In genomic region chrX:105210258-105210657, GRCh38 we compare ENCODE assay signal across 25 cellular contexts. TPM values are rescaled to one million over a fixed set of nuclear protein-coding genes. Genes with fewer than 3 reads are reported as not detected.
DNase-seq lines count a peak whose midpoint lies in the region; ATAC-seq and TF ChIP-seq lines count a peak whose summit lies in the region.
"Had no signal": no experiment of that assay in that cellular context is flagged by ENCODE, and none has a peak within 500 bp of the region (broad histone marks: within the 10 kb centered on the region; RNA-seq: fewer than 3 reads in every experiment).

No MANE protein-coding gene starts in this region.

- peaks cover 2% of the 10 kb centered on the region for H3K27me3 Mint-ChIP-seq in endodermal cell (ENCODE audit: insufficient read depth)
- H3K27me3 Mint-ChIP-seq: activated CD4-positive, alpha-beta T cell treated with anti-CD3 and anti-CD28 coated beads, Interleukin-2, amount 10 ng/mL, durations not matched to agents 7 days and 5 days; activated CD8-positive, alpha-beta memory T cell treated with anti-CD3 and anti-CD28 coated beads, Interleukin-2, amount 10 ng/mL, durations not matched to agents 7 days and 5 days; activated naive CD8-positive, alpha-beta T cell; naive thymus-derived CD8-positive, alpha-beta T cell had no signal

- DNase-seq in NCI-H82 (lab: John Stamatoyannopoulos, UW) (peak; percentile 38), NCI-H82 treated with DMSO at 0.1 percent for 48 hours (lab: John Stamatoyannopoulos, UW; ENCODE audit: unreplicated experiment) (no peak), NAMALWA (ENCODE audit: low spot score) (peak; percentile 2), endodermal cell (no peak), psoas muscle (no peak), tibial nerve (ENCODE audit: low spot score in 2 of 2) (no peak), posterior vena cava (ENCODE audit: low spot score) (no peak)
- DNase-seq: activated CD4-positive, alpha-beta T cell treated with anti-CD3 and anti-CD28 coated beads, Interleukin-2, amount 10 ng/mL, durations not matched to agents 7 days and 5 days; activated CD8-positive, alpha-beta memory T cell treated with anti-CD3 and anti-CD28 coated beads, Interleukin-2, amount 10 ng/mL, durations not matched to agents 7 days and 5 days; Caco-2; effector memory CD4-positive, alpha-beta T cell; Kasumi-1; naive thymus-derived CD8-positive, alpha-beta T cell; NCI-H1092 treated with DMSO at 0.1 percent for 48 hours; NCI-H2029 treated with DMSO at 0.1 percent for 48 hours; NCI-H345; sigmoid colon; SJCRH30; T-helper 2 cell had no signal

- intact Hi-C loops in psoas muscle (cut with DNase I) (no loop called here), posterior vena cava (cut with DNase I) (loop anchor here in 1 of 2 donors (5.0 kb wide), 1 partner anchor 1993 kb away; the partner anchor contains the start of gene BEX4)

- TF ChIP-seq CTCF in endodermal cell (conservative IDR thresholded peaks at IDR 0.05) (peak; percentile 48), psoas muscle (IDR thresholded peaks at IDR 0.05) (peak; percentile 4), tibial nerve (IDR thresholded peaks at IDR 0.05) (peak in 1 of 5 experiments; percentile 13)

- H3K4me1 ChIP-seq in endodermal cell (ENCODE audit: control insufficient read depth, insufficient read depth, low read length) (no peaks in the 10 kb centered on the region), psoas muscle (no peaks in the 10 kb centered on the region), tibial nerve (no peaks in the 10 kb centered on the region)
- H3K4me1 ChIP-seq: ascending aorta, Caco-2, parathyroid adenoma, sigmoid colon, SJCRH30 had no signal

- TF ChIP-seq POLR2A in tibial nerve (IDR thresholded peaks at IDR 0.05) = no peak

- no peaks in the 10 kb centered on the region for H3K4me1 Mint-ChIP-seq in endodermal cell
- H3K4me1 Mint-ChIP-seq: activated CD4-positive, alpha-beta T cell treated with anti-CD3 and anti-CD28 coated beads, Interleukin-2, amount 10 ng/mL, durations not matched to agents 7 days and 5 days; activated CD8-positive, alpha-beta memory T cell treated with anti-CD3 and anti-CD28 coated beads, Interleukin-2, amount 10 ng/mL, durations not matched to agents 7 days and 5 days; naive thymus-derived CD8-positive, alpha-beta T cell had no signal

- H3K36me3 Mint-ChIP-seq in endodermal cell (ENCODE audit: low read depth) = no peaks in the 10 kb centered on the region
- H3K36me3 Mint-ChIP-seq: activated CD8-positive, alpha-beta memory T cell treated with anti-CD3 and anti-CD28 coated beads, Interleukin-2, amount 10 ng/mL, durations not matched to agents 7 days and 5 days; activated naive CD8-positive, alpha-beta T cell; naive thymus-derived CD8-positive, alpha-beta T cell had no signal

- H3K27me3 ChIP-seq in endodermal cell (ENCODE audit: control insufficient read depth, insufficient read depth, low read length, poor library complexity, severe bottlenecking) = no peaks in the 10 kb centered on the region
- H3K27me3 ChIP-seq in psoas muscle (ENCODE audit: insufficient read depth in 3 of 3, low read length in 2 of 3) = peaks cover 0 to 18% (median 0%) of the 10 kb centered on the region in 3 donors
- H3K27me3 ChIP-seq in tibial nerve = peaks cover 0 to 21% of the 10 kb centered on the region in 2 donors
- H3K27me3 ChIP-seq: ascending aorta, sigmoid colon, SJCRH30 had no signal

- H3K9me3 ChIP-seq in endodermal cell (ENCODE audit: control insufficient read depth, low read length) = no peaks in the 10 kb centered on the region
- H3K9me3 ChIP-seq in psoas muscle = no peaks in the 10 kb centered on the region
- no peaks in the 10 kb centered on the region for H3K9me3 ChIP-seq in tibial nerve
- H3K9me3 ChIP-seq: ascending aorta, Caco-2, sigmoid colon, SJCRH30 had no signal

- H3K27ac Mint-ChIP-seq in endodermal cell = no peak overlapping the region
- H3K27ac Mint-ChIP-seq: activated CD4-positive, alpha-beta T cell treated with anti-CD3 and anti-CD28 coated beads, Interleukin-2, amount 10 ng/mL, durations not matched to agents 7 days and 5 days; activated CD8-positive, alpha-beta memory T cell treated with anti-CD3 and anti-CD28 coated beads, Interleukin-2, amount 10 ng/mL, durations not matched to agents 7 days and 5 days; activated naive CD8-positive, alpha-beta T cell; naive thymus-derived CD8-positive, alpha-beta T cell had no signal

- H3K36me3 ChIP-seq in endodermal cell (ENCODE audit: control insufficient read depth, insufficient read depth, low read length) = no peaks in the 10 kb centered on the region
- no peaks in the 10 kb centered on the region for H3K36me3 ChIP-seq in psoas muscle (ENCODE audit: insufficient read depth in 1 of 2, low read depth in 1 of 2)
- no peaks in the 10 kb centered on the region for H3K36me3 ChIP-seq in tibial nerve
- H3K36me3 ChIP-seq: ascending aorta, sigmoid colon, SJCRH30 had no signal

- no peak overlapping the region for H3K9ac ChIP-seq in endodermal cell (ENCODE audit: extremely low read depth, low read length, poor library complexity, severe bottlenecking)
- H3K9ac ChIP-seq: parathyroid adenoma had no signal

- WGBS in endodermal cell (ENCODE audit: insufficient coverage in 1 of 2, insufficient read length in 1 of 2), 2 experiments = 90% methylated on average over 2 of the region's 2 CpGs; no CpG with 5 or more reads in 1 of the 2 experiments
- WGBS in psoas muscle, 3 donors = 66 to 94% (median 91%) methylated on average over 2 of the region's 2 CpGs
- WGBS in tibial nerve, 2 donors = 74 to 83% methylated on average over 2 of the region's 2 CpGs

- no peak overlapping the region for H3K4me3 Mint-ChIP-seq in endodermal cell
- H3K4me3 Mint-ChIP-seq: activated CD4-positive, alpha-beta T cell treated with anti-CD3 and anti-CD28 coated beads, Interleukin-2, amount 10 ng/mL, durations not matched to agents 7 days and 5 days; activated CD8-positive, alpha-beta memory T cell treated with anti-CD3 and anti-CD28 coated beads, Interleukin-2, amount 10 ng/mL, durations not matched to agents 7 days and 5 days; activated naive CD8-positive, alpha-beta T cell; naive thymus-derived CD8-positive, alpha-beta T cell had no signal

- no peak for ATAC-seq in psoas muscle
- ATAC-seq in GM21737 (IDR thresholded peaks at IDR 0.05; ENCODE audit: unreplicated experiment) = no peak
- ATAC-seq: activated CD8-positive, alpha-beta memory T cell treated with anti-CD3 and anti-CD28 coated beads, Interleukin-2, amount 10 ng/mL, durations not matched to agents 7 days and 5 days; naive thymus-derived CD8-positive, alpha-beta T cell had no signal

- no peak for TF ChIP-seq EP300 in tibial nerve (IDR thresholded peaks at IDR 0.05)

- H3K4me3 ChIP-seq in endodermal cell (ENCODE audit: low read length) (no peak overlapping the region), psoas muscle (no peak overlapping the region), tibial nerve (no peak overlapping the region)
- H3K4me3 ChIP-seq: ascending aorta, sigmoid colon, SJCRH30 had no signal

- H3K27ac ChIP-seq in endodermal cell (ENCODE audit: low read depth, low read length) (no peak overlapping the region), psoas muscle (no peak overlapping the region), tibial nerve (no peak overlapping the region)
- H3K27ac ChIP-seq: ascending aorta, parathyroid adenoma, sigmoid colon, SJCRH30 had no signal

- peaks cover 43% of the 10 kb centered on the region for H3K9me3 Mint-ChIP-seq in endodermal cell
- H3K9me3 Mint-ChIP-seq: activated CD4-positive, alpha-beta T cell treated with anti-CD3 and anti-CD28 coated beads, Interleukin-2, amount 10 ng/mL, durations not matched to agents 7 days and 5 days had no signal

RNA-seq across cellular contexts. Expression of gene TEX13A, which starts 10.2 kb away (rescaled TPM):
- total RNA-seq in endodermal cell = not detected
- polyA plus RNA-seq in endodermal cell (2013, experiment 1 of 2) = not detected
- polyA plus RNA-seq in endodermal cell (2013, experiment 2 of 2) = not detected
- not detected for total RNA-seq in psoas muscle
- polyA plus RNA-seq in psoas muscle = not detected
- total RNA-seq in tibial nerve = not detected
- not detected for total RNA-seq in posterior vena cava
- total RNA-seq: activated CD4-positive, alpha-beta T cell treated with anti-CD3 and anti-CD28 coated beads, Interleukin-2, amount 10 ng/mL, durations not matched to agents 7 days and 5 days; activated CD8-positive, alpha-beta memory T cell treated with anti-CD3 and anti-CD28 coated beads, Interleukin-2, amount 10 ng/mL, durations not matched to agents 7 days and 5 days; ascending aorta; Caco-2; naive thymus-derived CD8-positive, alpha-beta T cell; sigmoid colon; SJCRH30; ureter had no signal
- polyA plus RNA-seq: BJ; naive thymus-derived CD8-positive, alpha-beta T cell; sigmoid colon had no signal

Comparison
In these comparisons a context has a peak if more than half of its experiments do, and no peak if none do; other contexts are left out.
1. DNase-seq: peak in NCI-H82 (single experiment) and NAMALWA (single experiment); none in NCI-H82 treated with DMSO at 0.1 percent for 48 hours (single experiment), endodermal cell (single experiment), psoas muscle (0 of 2), tibial nerve (0 of 2) and posterior vena cava (single experiment).